In the genomic region with DNA sequence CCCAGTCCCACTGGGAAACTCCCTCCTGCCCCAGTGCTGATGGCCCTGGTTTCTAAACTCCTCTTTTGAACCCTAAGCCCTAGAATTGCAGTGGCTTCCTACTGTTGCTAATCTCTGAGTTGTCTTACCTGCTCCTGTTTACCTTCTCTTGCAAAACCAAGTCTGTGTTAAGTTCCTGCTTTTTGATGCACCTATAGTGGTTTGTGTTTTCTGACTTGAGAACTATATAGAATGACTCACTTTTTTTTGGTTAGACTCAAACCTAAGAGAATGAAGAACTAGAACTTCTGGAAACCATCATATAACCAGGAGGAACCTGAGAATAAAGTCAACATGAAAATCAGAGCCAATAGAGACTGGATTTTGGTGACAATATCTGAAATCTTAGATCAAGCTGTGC, we compare ENCODE assay signal across 15 cellular contexts. TPM values are rescaled to one million over a fixed set of nuclear protein-coding genes. Genes with fewer than 3 reads are reported as not detected.
DNase-seq lines count a peak whose midpoint lies in the region; ATAC-seq and TF ChIP-seq lines count a peak whose summit lies in the region.
"Had no signal": no experiment of that assay in that cellular context is flagged by ENCODE, and none has a peak within 500 bp of the region (broad histone marks: within the 10 kb centered on the region; RNA-seq: fewer than 3 reads in every experiment).

No MANE protein-coding gene starts in this region.

- no peaks in the 10 kb centered on the region for H3K27me3 ChIP-seq in esophagus muscularis mucosa
- H3K27me3 ChIP-seq: uterus had no signal

- TF ChIP-seq POLR2A in esophagus muscularis mucosa (IDR thresholded peaks at IDR 0.05; ENCODE audit: low read depth) = no peak

- DNase-seq in T-helper 9 cell (no peak), NCI-H146 (lab: John Stamatoyannopoulos, UW) (no peak), esophagus muscularis mucosa (ENCODE audit: extremely low spot score) (no peak), NCI-H510A treated with DMSO at 0.1 percent for 48 hours (lab: John Stamatoyannopoulos, UW) (no peak)
- DNase-seq: activated T-cell treated with anti-CD3 and anti-CD28 coated beads, Interleukin-2, amount 50 U/mL, for 4 hours; left colon; naive thymus-derived CD8-positive, alpha-beta T cell; NCI-H446; stimulated activated CD4-positive, alpha-beta T cell treated with anti-CD3 and anti-CD28 coated beads, Interleukin-4, amount 100 ng/mL, for 1 hour; uterus had no signal

- TF ChIP-seq CTCF in esophagus muscularis mucosa (IDR thresholded peaks at IDR 0.05) = no peak

- H3K36me3 ChIP-seq in esophagus muscularis mucosa = no peaks in the 10 kb centered on the region
- H3K36me3 ChIP-seq: uterus had no signal

- no peak overlapping the region for H3K4me3 ChIP-seq in esophagus muscularis mucosa
- H3K4me3 ChIP-seq: hepatocyte, uterus had no signal

- peaks cover 0 to 9% (median under 1%) of the 10 kb centered on the region in 4 donors for H3K4me1 ChIP-seq in esophagus muscularis mucosa
- H3K4me1 ChIP-seq: uterus had no signal

- no peak for TF ChIP-seq EP300 in esophagus muscularis mucosa (IDR thresholded peaks at IDR 0.05)

- intact Hi-C loops in esophagus muscularis mucosa (cut with DNase I) = no loop called here

- no peak overlapping the region for H3K27ac ChIP-seq in esophagus muscularis mucosa (replicated peaks in 1 of 4)
- H3K27ac ChIP-seq: hepatocyte, uterus had no signal

- H3K9me3 ChIP-seq in esophagus muscularis mucosa = no peaks in the 10 kb centered on the region
- H3K9me3 ChIP-seq: uterus had no signal

- ATAC-seq in GM18502 (IDR thresholded peaks at IDR 0.05; ENCODE audit: poor library complexity, unreplicated experiment) (peak; percentile 36), GM19438 (IDR thresholded peaks at IDR 0.05; ENCODE audit: low read depth, unreplicated experiment) (peak; percentile 4), HG02840 (IDR thresholded peaks at IDR 0.05; ENCODE audit: low FRiP score, unreplicated experiment) (peak; percentile 37), HG03520 (IDR thresholded peaks at IDR 0.05; ENCODE audit: unreplicated experiment) (peak; percentile 25)
- ATAC-seq: activated T-cell treated with anti-CD3 and anti-CD28 coated beads, Interleukin-2, amount 50 U/mL, for 4 hours; naive thymus-derived CD8-positive, alpha-beta T cell had no signal

RNA-seq across cellular contexts. Expression of gene GAS2L3, which starts 5.5 kb away (rescaled TPM):
- total RNA-seq in esophagus muscularis mucosa = 1 to 10 TPM; 2.9 to 7.0 (median 4.3) TPM
- total RNA-seq: activated T-cell treated with anti-CD3 and anti-CD28 coated beads, Interleukin-2, amount 50 U/mL, for 4 hours; naive thymus-derived CD8-positive, alpha-beta T cell had no signal
